In the genomic region with DNA sequence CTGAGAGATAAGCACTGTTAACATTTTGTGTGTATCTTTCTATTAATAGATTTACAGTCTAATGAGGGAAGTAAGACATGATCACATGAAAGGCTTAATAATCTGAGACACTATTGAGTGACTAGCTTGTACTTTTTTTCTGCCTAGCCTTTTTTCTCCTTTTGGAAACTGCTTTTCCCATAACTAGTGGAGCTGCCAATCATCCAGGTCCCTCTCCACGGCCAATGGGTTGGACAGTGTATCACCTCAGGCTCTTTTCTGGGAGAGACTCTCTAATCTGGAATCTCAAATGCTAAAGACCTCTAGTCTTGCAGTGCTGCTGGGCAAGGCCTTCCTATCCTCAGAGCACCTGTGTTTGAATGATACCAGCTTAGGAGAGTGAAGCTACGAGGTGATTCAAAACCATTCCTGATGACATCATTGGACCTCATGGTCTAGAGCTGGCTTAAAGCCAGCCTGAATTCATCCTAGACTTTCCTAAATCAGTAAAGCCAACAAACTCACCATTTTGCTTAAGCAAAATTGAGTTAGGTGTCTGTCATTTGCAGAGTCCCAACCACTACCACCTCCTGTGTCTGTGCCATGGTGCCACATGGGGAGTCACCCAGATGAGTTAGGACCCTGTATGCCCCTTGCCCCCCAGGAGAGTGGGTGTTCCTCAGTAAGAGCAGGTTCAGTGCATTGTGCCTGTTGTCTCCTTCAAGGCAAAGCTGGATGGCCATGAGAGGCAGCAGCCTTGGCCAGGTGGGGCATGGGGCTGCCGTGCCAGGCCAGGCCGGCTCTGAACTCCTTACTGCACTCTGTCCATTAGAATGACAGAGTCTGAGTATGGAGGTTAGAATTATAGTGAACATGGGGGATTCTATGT, we compare ENCODE assay signal across 17 cellular contexts.
DNase-seq lines count a peak whose midpoint lies in the region; ATAC-seq and TF ChIP-seq lines count a peak whose summit lies in the region.
"Had no signal": no experiment of that assay in that cellular context is flagged by ENCODE, and none has a peak within 500 bp of the region (broad histone marks: within the 10 kb centered on the region; RNA-seq: fewer than 3 reads in every experiment).

No MANE protein-coding gene starts in this region.

- no peaks in the 10 kb centered on the region for H3K9me3 Mint-ChIP-seq in Caco-2 (ENCODE audit: unreplicated experiment)
- no peaks in the 10 kb centered on the region for H3K9me3 Mint-ChIP-seq in activated CD4-positive, alpha-beta memory T cell treated with anti-CD3 and anti-CD28 coated beads, Interleukin-2, amount 10 ng/mL, durations not matched to agents 7 days and 5 days
- H3K9me3 Mint-ChIP-seq: activated naive CD4-positive, alpha-beta T cell treated with anti-CD3 and anti-CD28 coated beads, Interleukin-2, amount 50 U/mL, for 72 hours; neural crest cell had no signal

- no peaks in the 10 kb centered on the region for H4K20me1 ChIP-seq in Loucy (ENCODE audit: insufficient read depth, low read length, poor library complexity, severe bottlenecking)

- H3K27ac ChIP-seq in coronary artery = peak overlapping the region; percentile 50 to 58
- no peak overlapping the region for H3K27ac ChIP-seq in neuronal stem cell (replicated peaks; ENCODE audit: low read length)

- H2AFZ ChIP-seq in Loucy (ENCODE audit: low read length) = peak overlapping the region; percentile 58; the same call in 1 of the 2 replicates
- H2AFZ ChIP-seq in neuronal stem cell (ENCODE audit: low read length) = no peak overlapping the region

- no TSS peak for BruUV-seq in Caco-2 (replicated peaks; lab: Mats Ljungman, UMichigan)

- H4K91ac ChIP-seq in neuronal stem cell (ENCODE audit: low read depth, low read length, poor library complexity) = no peak overlapping the region

- H3K4me3 Mint-ChIP-seq in Caco-2 (ENCODE audit: unreplicated experiment) = no peak overlapping the region
- H3K4me3 Mint-ChIP-seq in activated CD4-positive, alpha-beta memory T cell treated with anti-CD3 and anti-CD28 coated beads, Interleukin-2, amount 10 ng/mL, durations not matched to agents 7 days and 5 days = no peak overlapping the region
- H3K4me3 Mint-ChIP-seq: neural crest cell had no signal

- H2BK15ac ChIP-seq in neuronal stem cell (ENCODE audit: low read length) = no peak overlapping the region

- H3K9me2 ChIP-seq in Loucy (replicated peaks; ENCODE audit: low read depth, low read length) = no peaks in the 10 kb centered on the region

- DNase-seq in DMS 273 (lab: John Stamatoyannopoulos, UW; ENCODE audit: unreplicated experiment) = peak; percentile 52
- no peak for DNase-seq in DMS 273 treated with DMSO at 0.1 percent for 48 hours (lab: John Stamatoyannopoulos, UW)
- DNase-seq in coronary artery (ENCODE audit: low spot score) = no peak
- DNase-seq in neuronal stem cell (ENCODE audit: low spot score) = no peak
- DNase-seq in Caco-2 = no peak
- no peak for DNase-seq in activated CD4-positive, alpha-beta memory T cell treated with anti-CD3 and anti-CD28 coated beads, Interleukin-2, amount 10 ng/mL, durations not matched to agents 7 days and 5 days
- DNase-seq: 8988T; BE2C; DMS153; NCI-H1417 treated with DMSO at 0.1 percent for 48 hours; stimulated activated CD4-positive, alpha-beta T cell treated with anti-CD3 and anti-CD28 coated beads, Interleukin-4, amount 100 ng/mL, for 24 hours; stomach had no signal

- H3K9me3 ChIP-seq in Loucy (ENCODE audit: insufficient read depth, low read depth, low read length) = no peaks in the 10 kb centered on the region
- H3K9me3 ChIP-seq in neuronal stem cell (replicated peaks in 1 of 2; ENCODE audit: control insufficient read depth in 2 of 2, insufficient read depth in 1 of 2, low read depth in 1 of 2, low read length in 2 of 2) = no peaks in the 10 kb centered on the region
- no peaks in the 10 kb centered on the region for H3K9me3 ChIP-seq in Caco-2
- H3K9me3 ChIP-seq: BE2C, stomach had no signal

- ATAC-seq in HG02642 (IDR thresholded peaks at IDR 0.05; ENCODE audit: poor library complexity, unreplicated experiment) = no peak
- ATAC-seq: activated CD4-positive, CD25-positive, alpha-beta regulatory T cell treated with anti-CD3 and anti-CD28 coated beads, Interleukin-2, amount 50 U/mL, for 24 hours; activated naive CD4-positive, alpha-beta T cell treated with anti-CD3 and anti-CD28 coated beads, Interleukin-2, amount 50 U/mL, for 72 hours had no signal

- peaks cover 6% of the 10 kb centered on the region; the same call in 1 of the 2 replicates for H3F3A ChIP-seq in Loucy (ENCODE audit: low read depth)

- intact Hi-C loops in Caco-2 (cut with micrococcal nuclease; ENCODE audit: unreplicated experiment) = no loop called here

- H3K79me1 ChIP-seq in neuronal stem cell (ENCODE audit: low read depth, low read length) = no peaks in the 10 kb centered on the region

- no peaks in the 10 kb centered on the region for H3K36me3 ChIP-seq in Loucy (ENCODE audit: insufficient read depth, low read length)
- no peaks in the 10 kb centered on the region for H3K36me3 ChIP-seq in neuronal stem cell (replicated peaks in 1 of 2; ENCODE audit: control insufficient read depth in 2 of 2, insufficient read depth in 2 of 2, low read length in 2 of 2)
- no peaks in the 10 kb centered on the region for H3K36me3 ChIP-seq in Caco-2 (ENCODE audit: control insufficient read depth, insufficient read depth, low read length)
- H3K36me3 ChIP-seq: BE2C, stomach had no signal

- no peak overlapping the region for H2AK5ac ChIP-seq in neuronal stem cell (ENCODE audit: low read depth, low read length)

- no peak overlapping the region for H2BK12ac ChIP-seq in neuronal stem cell (ENCODE audit: low read length)

- peak overlapping the region; percentile 23 for H3K18ac ChIP-seq in neuronal stem cell (ENCODE audit: low read length)

- no peak for TF ChIP-seq CTCF in Loucy (conservative IDR thresholded peaks at IDR 0.05; ENCODE audit: low read length)
- no peak for TF ChIP-seq CTCF in coronary artery (IDR thresholded peaks at IDR 0.05)
- no peak for TF ChIP-seq CTCF in Caco-2 (IDR thresholded peaks at IDR 0.05; ENCODE audit: insufficient read depth in 1 of 2, low read depth in 1 of 2, low read length in 1 of 2, severe bottlenecking in 1 of 2, unreplicated experiment in 1 of 2)

- H3K79me2 ChIP-seq in Loucy (ENCODE audit: insufficient read depth, low read length) = peaks cover 41% of the 10 kb centered on the region

- no peak overlapping the region for H3K27ac Mint-ChIP-seq in Caco-2 (ENCODE audit: unreplicated experiment)
- H3K27ac Mint-ChIP-seq in activated CD4-positive, alpha-beta memory T cell treated with anti-CD3 and anti-CD28 coated beads, Interleukin-2, amount 10 ng/mL, durations not matched to agents 7 days and 5 days = no peak overlapping the region
- H3K27ac Mint-ChIP-seq: activated naive CD4-positive, alpha-beta T cell treated with anti-CD3 and anti-CD28 coated beads, Interleukin-2, amount 50 U/mL, for 72 hours had no signal

- no CpG with 5 or more reads among the region's 4 CpGs for WGBS in neuronal stem cell (ENCODE audit: extremely low coverage in 2 of 2, insufficient read length in 2 of 2, insufficient replicate concordance in 1 of 2), 2 donors

- POLR2A ChIA-PET in Caco-2 (lab: Charles Lee) = no interaction called here
- POLR2A ChIA-PET in activated CD4-positive, alpha-beta memory T cell treated with anti-CD3 and anti-CD28 coated beads, Interleukin-2, amount 10 ng/mL, durations not matched to agents 7 days and 5 days (lab: Charles Lee) = interaction anchor here (1.9 kb wide), 1 partner anchor 9 kb away, joined by 4 read pairs; no protein-coding TSS in a partner anchor

- H3K4me3 ChIP-seq in Loucy (ENCODE audit: low read length, poor library complexity, severe bottlenecking) (peak overlapping the region; percentile 78), coronary artery (no peak overlapping the region), neuronal stem cell (ENCODE audit: low read length in 2 of 2) (no peak overlapping the region), Caco-2 (ENCODE audit: low read depth, low read length) (no peak overlapping the region)
- H3K4me3 ChIP-seq: stomach had no signal

- H3K4ac ChIP-seq in neuronal stem cell (ENCODE audit: low read length) = no peak overlapping the region

- H3K9ac ChIP-seq in Loucy (ENCODE audit: low read depth, low read length, poor library complexity, severe bottlenecking) (peak overlapping the region; percentile 79), neuronal stem cell (ENCODE audit: low read depth, low read length, poor library complexity) (no peak overlapping the region)

- CTCF ChIA-PET in Caco-2 (lab: Charles Lee) = interaction anchor here (0.8 to 1.0 kb wide), 2 partner anchors 23 to 79 kb away, joined by 3 read pairs; no protein-coding TSS in a partner anchor
- CTCF ChIA-PET in activated CD4-positive, alpha-beta memory T cell treated with anti-CD3 and anti-CD28 coated beads, Interleukin-2, amount 10 ng/mL, durations not matched to agents 7 days and 5 days (lab: Charles Lee) = no interaction called here

- no peaks in the 10 kb centered on the region for H3K27me3 ChIP-seq in Loucy (ENCODE audit: insufficient read depth, low read length, poor library complexity, severe bottlenecking)
- H3K27me3 ChIP-seq in neuronal stem cell (ENCODE audit: control insufficient read depth in 3 of 3, insufficient read depth in 3 of 3, low read depth in 1 of 3, low read length in 3 of 3) = peaks cover 0 to 32% (median 0%) of the 10 kb centered on the region in 3 experiments
- H3K27me3 ChIP-seq in Caco-2 (replicated peaks; ENCODE audit: control insufficient read depth, insufficient read depth, low read length) = no peaks in the 10 kb centered on the region
- H3K27me3 ChIP-seq: BE2C, stomach had no signal

- H3K14ac ChIP-seq in neuronal stem cell (ENCODE audit: low read length) = no peak overlapping the region

- no peak overlapping the region for H2BK5ac ChIP-seq in neuronal stem cell (ENCODE audit: low read length)

- H3K4me1 ChIP-seq in Loucy (ENCODE audit: insufficient read depth, low read length, poor library complexity, severe bottlenecking) (peaks cover 43% of the 10 kb centered on the region), neuronal stem cell (ENCODE audit: control insufficient read depth in 2 of 2, insufficient read depth in 1 of 2, low read depth in 1 of 2, low read length in 2 of 2) (peaks cover 0 to 2% of the 10 kb centered on the region in 2 donors), Caco-2 (no peaks in the 10 kb centered on the region)
- H3K4me1 ChIP-seq: BE2C had no signal

- H3K27me3 Mint-ChIP-seq in Caco-2 (ENCODE audit: insufficient read depth, unreplicated experiment) = peaks cover 19% of the 10 kb centered on the region
- no peaks in the 10 kb centered on the region for H3K27me3 Mint-ChIP-seq in activated CD4-positive, alpha-beta memory T cell treated with anti-CD3 and anti-CD28 coated beads, Interleukin-2, amount 10 ng/mL, durations not matched to agents 7 days and 5 days

- no peaks in the 10 kb centered on the region for H3K36me3 Mint-ChIP-seq in Caco-2 (ENCODE audit: insufficient read depth, unreplicated experiment)
- H3K36me3 Mint-ChIP-seq in activated CD4-positive, alpha-beta memory T cell treated with anti-CD3 and anti-CD28 coated beads, Interleukin-2, amount 10 ng/mL, durations not matched to agents 7 days and 5 days (ENCODE audit: low read depth) = no peaks in the 10 kb centered on the region
- H3K36me3 Mint-ChIP-seq: activated naive CD4-positive, alpha-beta T cell treated with anti-CD3 and anti-CD28 coated beads, Interleukin-2, amount 50 U/mL, for 72 hours had no signal

- H3K4me1 Mint-ChIP-seq in Caco-2 (ENCODE audit: low read depth, unreplicated experiment) = no peaks in the 10 kb centered on the region
- peaks cover 27% of the 10 kb centered on the region for H3K4me1 Mint-ChIP-seq in activated CD4-positive, alpha-beta memory T cell treated with anti-CD3 and anti-CD28 coated beads, Interleukin-2, amount 10 ng/mL, durations not matched to agents 7 days and 5 days
- H3K4me1 Mint-ChIP-seq: neural crest cell had no signal

- no peak overlapping the region for H3K23ac ChIP-seq in neuronal stem cell (ENCODE audit: low read depth, low read length, poor library complexity)

- H4K8ac ChIP-seq in neuronal stem cell (ENCODE audit: low read depth, low read length) = no peak overlapping the region

- no peak overlapping the region for H2BK120ac ChIP-seq in neuronal stem cell (ENCODE audit: low read depth, low read length)

- H3K4me2 ChIP-seq in Loucy (ENCODE audit: low read depth, low read length, poor library complexity, severe bottlenecking) (peak overlapping the region; percentile 93), neuronal stem cell (ENCODE audit: insufficient read depth, low read length, poor library complexity, severe bottlenecking) (no peak overlapping the region)
